1 cellular context compared by ENCODE assay signal in the genomic region with DNA sequence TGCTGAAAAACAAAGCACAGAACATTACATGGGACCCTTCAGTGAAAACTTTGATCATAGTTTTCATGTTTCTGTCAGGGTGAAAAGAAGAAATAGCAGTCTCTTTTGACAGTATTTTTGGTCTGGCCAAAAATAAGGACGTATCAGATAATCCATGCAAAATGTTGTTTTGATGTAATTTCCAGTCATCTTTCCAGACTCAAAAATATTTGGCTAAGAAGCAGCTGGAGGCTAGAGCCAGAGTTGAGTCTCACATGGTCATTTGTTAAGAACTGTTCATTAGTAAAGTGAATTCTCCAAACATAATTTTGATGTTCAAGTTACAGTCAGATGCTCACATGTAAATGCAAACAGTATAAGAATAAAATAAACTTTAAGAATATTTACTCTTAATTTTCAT.
TF ChIP-seq lines count a peak whose summit lies in the region.

No MANE protein-coding gene starts in this region.

TF ChIP-seq in GM23338, 12 proteins besides CTCF, POLR2A, EP300 and RAD21 (continued from another document):
- TF ChIP-seq, protein P1, sequence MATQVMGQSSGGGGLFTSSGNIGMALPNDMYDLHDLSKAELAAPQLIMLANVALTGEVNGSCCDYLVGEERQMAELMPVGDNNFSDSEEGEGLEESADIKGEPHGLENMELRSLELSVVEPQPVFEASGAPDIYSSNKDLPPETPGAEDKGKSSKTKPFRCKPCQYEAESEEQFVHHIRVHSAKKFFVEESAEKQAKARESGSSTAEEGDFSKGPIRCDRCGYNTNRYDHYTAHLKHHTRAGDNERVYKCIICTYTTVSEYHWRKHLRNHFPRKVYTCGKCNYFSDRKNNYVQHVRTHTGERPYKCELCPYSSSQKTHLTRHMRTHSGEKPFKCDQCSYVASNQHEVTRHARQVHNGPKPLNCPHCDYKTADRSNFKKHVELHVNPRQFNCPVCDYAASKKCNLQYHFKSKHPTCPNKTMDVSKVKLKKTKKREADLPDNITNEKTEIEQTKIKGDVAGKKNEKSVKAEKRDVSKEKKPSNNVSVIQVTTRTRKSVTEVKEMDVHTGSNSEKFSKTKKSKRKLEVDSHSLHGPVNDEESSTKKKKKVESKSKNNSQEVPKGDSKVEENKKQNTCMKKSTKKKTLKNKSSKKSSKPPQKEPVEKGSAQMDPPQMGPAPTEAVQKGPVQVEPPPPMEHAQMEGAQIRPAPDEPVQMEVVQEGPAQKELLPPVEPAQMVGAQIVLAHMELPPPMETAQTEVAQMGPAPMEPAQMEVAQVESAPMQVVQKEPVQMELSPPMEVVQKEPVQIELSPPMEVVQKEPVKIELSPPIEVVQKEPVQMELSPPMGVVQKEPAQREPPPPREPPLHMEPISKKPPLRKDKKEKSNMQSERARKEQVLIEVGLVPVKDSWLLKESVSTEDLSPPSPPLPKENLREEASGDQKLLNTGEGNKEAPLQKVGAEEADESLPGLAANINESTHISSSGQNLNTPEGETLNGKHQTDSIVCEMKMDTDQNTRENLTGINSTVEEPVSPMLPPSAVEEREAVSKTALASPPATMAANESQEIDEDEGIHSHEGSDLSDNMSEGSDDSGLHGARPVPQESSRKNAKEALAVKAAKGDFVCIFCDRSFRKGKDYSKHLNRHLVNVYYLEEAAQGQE (IDR thresholded peaks at IDR 0.05; ENCODE audit: unreplicated experiment), result no peak
- no peak for TF ChIP-seq EZH2 (IDR thresholded peaks at IDR 0.05; ENCODE audit: low read depth, unreplicated experiment)
- TF ChIP-seq, protein P2, sequence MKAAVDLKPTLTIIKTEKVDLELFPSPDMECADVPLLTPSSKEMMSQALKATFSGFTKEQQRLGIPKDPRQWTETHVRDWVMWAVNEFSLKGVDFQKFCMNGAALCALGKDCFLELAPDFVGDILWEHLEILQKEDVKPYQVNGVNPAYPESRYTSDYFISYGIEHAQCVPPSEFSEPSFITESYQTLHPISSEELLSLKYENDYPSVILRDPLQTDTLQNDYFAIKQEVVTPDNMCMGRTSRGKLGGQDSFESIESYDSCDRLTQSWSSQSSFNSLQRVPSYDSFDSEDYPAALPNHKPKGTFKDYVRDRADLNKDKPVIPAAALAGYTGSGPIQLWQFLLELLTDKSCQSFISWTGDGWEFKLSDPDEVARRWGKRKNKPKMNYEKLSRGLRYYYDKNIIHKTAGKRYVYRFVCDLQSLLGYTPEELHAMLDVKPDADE (IDR thresholded peaks at IDR 0.05), result no peak
- TF ChIP-seq EZH2phosphoT487 (IDR thresholded peaks at IDR 0.05; ENCODE audit: unreplicated experiment), result no peak
- TF ChIP-seq ZNF331 (CRISPR knock-in tag; IDR thresholded peaks at IDR 0.05; ENCODE audit: low read depth), result no peak
- TF ChIP-seq STAT1 (IDR thresholded peaks at IDR 0.05; ENCODE audit: unreplicated experiment), result no peak
- TF ChIP-seq ZNF462 (CRISPR knock-in tag; IDR thresholded peaks at IDR 0.05), result no peak
- no peak for TF ChIP-seq POLR2AphosphoS5 (IDR thresholded peaks at IDR 0.05; ENCODE audit: low read depth)
